Comparison of ENCODE assay signal across 1 cellular context in genomic region chr17:43832976-43833829, GRCh38.
A peak's percentile ranks its signal among the peaks of the same experiment; 100 is the strongest.
TF ChIP-seq lines count a peak whose summit lies in the region.

MPP3 (minus strand) TSS chr17:43833146; CDS start chr17:43831906, 1,240 bp downstream.

TF ChIP-seq in HEK293, 187 proteins besides CTCF, POLR2A, EP300 and RAD21 (continued from another document and continues in another):
- TF ChIP-seq, protein P1, sequence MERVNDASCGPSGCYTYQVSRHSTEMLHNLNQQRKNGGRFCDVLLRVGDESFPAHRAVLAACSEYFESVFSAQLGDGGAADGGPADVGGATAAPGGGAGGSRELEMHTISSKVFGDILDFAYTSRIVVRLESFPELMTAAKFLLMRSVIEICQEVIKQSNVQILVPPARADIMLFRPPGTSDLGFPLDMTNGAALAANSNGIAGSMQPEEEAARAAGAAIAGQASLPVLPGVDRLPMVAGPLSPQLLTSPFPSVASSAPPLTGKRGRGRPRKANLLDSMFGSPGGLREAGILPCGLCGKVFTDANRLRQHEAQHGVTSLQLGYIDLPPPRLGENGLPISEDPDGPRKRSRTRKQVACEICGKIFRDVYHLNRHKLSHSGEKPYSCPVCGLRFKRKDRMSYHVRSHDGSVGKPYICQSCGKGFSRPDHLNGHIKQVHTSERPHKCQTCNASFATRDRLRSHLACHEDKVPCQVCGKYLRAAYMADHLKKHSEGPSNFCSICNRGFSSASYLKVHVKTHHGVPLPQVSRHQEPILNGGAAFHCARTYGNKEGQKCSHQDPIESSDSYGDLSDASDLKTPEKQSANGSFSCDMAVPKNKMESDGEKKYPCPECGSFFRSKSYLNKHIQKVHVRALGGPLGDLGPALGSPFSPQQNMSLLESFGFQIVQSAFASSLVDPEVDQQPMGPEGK (tag by site-specific recombination; IDR thresholded peaks at IDR 0.05) = peak; percentile 74
- peak; percentile 37; the same call in 1 of the 2 replicates for TF ChIP-seq ZBTB8A (tag by site-specific recombination; IDR thresholded peaks at IDR 0.05)
- peak; percentile 73 for TF ChIP-seq ZEB2 (tag by site-specific recombination; IDR thresholded peaks at IDR 0.05)
- TF ChIP-seq ZNF645 (tag by site-specific recombination; IDR thresholded peaks at IDR 0.05) = no peak
- TF ChIP-seq ZNF692 (tag by site-specific recombination; IDR thresholded peaks at IDR 0.05) = no peak
- TF ChIP-seq KLF10 (tag by site-specific recombination; IDR thresholded peaks at IDR 0.05) = peak; percentile 71
- TF ChIP-seq ZNF239 (tag by site-specific recombination; IDR thresholded peaks at IDR 0.05) = no peak
- TF ChIP-seq, protein P2, sequence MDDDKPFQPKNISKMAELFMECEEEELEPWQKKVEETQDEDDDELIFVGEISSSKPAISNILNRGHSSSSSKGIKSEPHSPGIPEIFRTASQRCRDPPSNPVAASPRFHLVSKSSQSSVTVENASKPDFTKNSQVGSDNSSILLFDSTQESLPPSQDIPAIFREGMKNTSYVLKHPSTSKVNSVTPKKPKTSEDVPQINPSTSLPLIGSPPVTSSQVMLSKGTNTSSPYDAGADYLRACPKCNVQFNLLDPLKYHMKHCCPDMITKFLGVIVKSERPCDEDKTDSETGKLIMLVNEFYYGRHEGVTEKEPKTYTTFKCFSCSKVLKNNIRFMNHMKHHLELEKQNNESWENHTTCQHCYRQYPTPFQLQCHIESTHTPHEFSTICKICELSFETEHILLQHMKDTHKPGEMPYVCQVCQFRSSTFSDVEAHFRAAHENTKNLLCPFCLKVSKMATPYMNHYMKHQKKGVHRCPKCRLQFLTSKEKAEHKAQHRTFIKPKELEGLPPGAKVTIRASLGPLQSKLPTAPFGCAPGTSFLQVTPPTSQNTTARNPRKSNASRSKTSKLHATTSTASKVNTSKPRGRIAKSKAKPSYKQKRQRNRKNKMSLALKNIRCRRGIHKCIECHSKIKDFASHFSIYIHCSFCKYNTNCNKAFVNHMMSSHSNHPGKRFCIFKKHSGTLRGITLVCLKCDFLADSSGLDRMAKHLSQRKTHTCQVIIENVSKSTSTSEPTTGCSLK (tag by site-specific recombination; IDR thresholded peaks at IDR 0.05) = no peak
- no peak for TF ChIP-seq IKZF3 (tag by site-specific recombination; IDR thresholded peaks at IDR 0.05)
- TF ChIP-seq ZNF335 (tag by site-specific recombination; conservative IDR thresholded peaks at IDR 0.05) = peak; percentile 91
- no peak for TF ChIP-seq ZNF48 (tag by site-specific recombination; IDR thresholded peaks at IDR 0.05)
- no peak for TF ChIP-seq SCRT1 (tag by site-specific recombination; IDR thresholded peaks at IDR 0.05; ENCODE audit: borderline replicate concordance)
- no peak for TF ChIP-seq ZNF514 (tag by site-specific recombination; IDR thresholded peaks at IDR 0.05)
- TF ChIP-seq ZNF341 (tag by site-specific recombination; IDR thresholded peaks at IDR 0.05; ENCODE audit: low read depth) = peak; percentile 93
- peak; percentile 66 for TF ChIP-seq ZBTB17 (tag by site-specific recombination; IDR thresholded peaks at IDR 0.05)
- TF ChIP-seq, protein P3, sequence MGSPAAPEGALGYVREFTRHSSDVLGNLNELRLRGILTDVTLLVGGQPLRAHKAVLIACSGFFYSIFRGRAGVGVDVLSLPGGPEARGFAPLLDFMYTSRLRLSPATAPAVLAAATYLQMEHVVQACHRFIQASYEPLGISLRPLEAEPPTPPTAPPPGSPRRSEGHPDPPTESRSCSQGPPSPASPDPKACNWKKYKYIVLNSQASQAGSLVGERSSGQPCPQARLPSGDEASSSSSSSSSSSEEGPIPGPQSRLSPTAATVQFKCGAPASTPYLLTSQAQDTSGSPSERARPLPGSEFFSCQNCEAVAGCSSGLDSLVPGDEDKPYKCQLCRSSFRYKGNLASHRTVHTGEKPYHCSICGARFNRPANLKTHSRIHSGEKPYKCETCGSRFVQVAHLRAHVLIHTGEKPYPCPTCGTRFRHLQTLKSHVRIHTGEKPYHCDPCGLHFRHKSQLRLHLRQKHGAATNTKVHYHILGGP (tag by site-specific recombination; IDR thresholded peaks at IDR 0.05) = no peak
- 0 out of 2 replicates have a peak, but pooled peaks have one; percentile 18 for TF ChIP-seq PRDM4 (tag by site-specific recombination; IDR thresholded peaks at IDR 0.05)
- TF ChIP-seq MYNN (tag by site-specific recombination; IDR thresholded peaks at IDR 0.05; ENCODE audit: borderline replicate concordance) = no peak
- TF ChIP-seq, protein P4, sequence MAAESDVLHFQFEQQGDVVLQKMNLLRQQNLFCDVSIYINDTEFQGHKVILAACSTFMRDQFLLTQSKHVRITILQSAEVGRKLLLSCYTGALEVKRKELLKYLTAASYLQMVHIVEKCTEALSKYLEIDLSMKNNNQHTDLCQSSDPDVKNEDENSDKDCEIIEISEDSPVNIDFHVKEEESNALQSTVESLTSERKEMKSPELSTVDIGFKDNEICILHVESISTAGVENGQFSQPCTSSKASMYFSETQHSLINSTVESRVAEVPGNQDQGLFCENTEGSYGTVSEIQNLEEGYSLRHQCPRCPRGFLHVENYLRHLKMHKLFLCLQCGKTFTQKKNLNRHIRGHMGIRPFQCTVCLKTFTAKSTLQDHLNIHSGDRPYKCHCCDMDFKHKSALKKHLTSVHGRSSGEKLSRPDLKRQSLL (tag by site-specific recombination; IDR thresholded peaks at IDR 0.05) = peak; percentile 50
- TF ChIP-seq, protein P5, sequence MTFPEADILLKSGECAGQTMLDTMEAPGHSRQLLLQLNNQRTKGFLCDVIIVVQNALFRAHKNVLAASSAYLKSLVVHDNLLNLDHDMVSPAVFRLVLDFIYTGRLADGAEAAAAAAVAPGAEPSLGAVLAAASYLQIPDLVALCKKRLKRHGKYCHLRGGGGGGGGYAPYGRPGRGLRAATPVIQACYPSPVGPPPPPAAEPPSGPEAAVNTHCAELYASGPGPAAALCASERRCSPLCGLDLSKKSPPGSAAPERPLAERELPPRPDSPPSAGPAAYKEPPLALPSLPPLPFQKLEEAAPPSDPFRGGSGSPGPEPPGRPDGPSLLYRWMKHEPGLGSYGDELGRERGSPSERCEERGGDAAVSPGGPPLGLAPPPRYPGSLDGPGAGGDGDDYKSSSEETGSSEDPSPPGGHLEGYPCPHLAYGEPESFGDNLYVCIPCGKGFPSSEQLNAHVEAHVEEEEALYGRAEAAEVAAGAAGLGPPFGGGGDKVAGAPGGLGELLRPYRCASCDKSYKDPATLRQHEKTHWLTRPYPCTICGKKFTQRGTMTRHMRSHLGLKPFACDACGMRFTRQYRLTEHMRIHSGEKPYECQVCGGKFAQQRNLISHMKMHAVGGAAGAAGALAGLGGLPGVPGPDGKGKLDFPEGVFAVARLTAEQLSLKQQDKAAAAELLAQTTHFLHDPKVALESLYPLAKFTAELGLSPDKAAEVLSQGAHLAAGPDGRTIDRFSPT (tag by site-specific recombination; IDR thresholded peaks at IDR 0.05) = peak; percentile 77
- TF ChIP-seq KLF1 (tag by site-specific recombination; IDR thresholded peaks at IDR 0.05) = peak; percentile 32
- TF ChIP-seq EGR2 (tag by site-specific recombination; IDR thresholded peaks at IDR 0.05; ENCODE audit: low read depth) = peak; percentile 62; the same call in 1 of the 2 replicates
- no peak for TF ChIP-seq ZNF544 (tag by site-specific recombination; IDR thresholded peaks at IDR 0.05)
- peak; percentile 36; the same call in 1 of the 2 replicates for TF ChIP-seq ZNF223 (tag by site-specific recombination; IDR thresholded peaks at IDR 0.05)
- peak; percentile 9; the same call in 1 of the 2 replicates for TF ChIP-seq SP2 (tag by site-specific recombination; IDR thresholded peaks at IDR 0.05)
- TF ChIP-seq ZNF146 (tag by site-specific recombination; IDR thresholded peaks at IDR 0.05) = no peak
- TF ChIP-seq ZFHX2 (tag by site-specific recombination; conservative IDR thresholded peaks at IDR 0.05) = peak; percentile 87
- TF ChIP-seq ZNF23 (tag by site-specific recombination; IDR thresholded peaks at IDR 0.05; ENCODE audit: borderline replicate concordance) = no peak
- TF ChIP-seq ZSCAN30 (tag by site-specific recombination; IDR thresholded peaks at IDR 0.05) = peak; percentile 31; the same call in 1 of the 2 replicates
- no peak for TF ChIP-seq ATF2 (tag by site-specific recombination; IDR thresholded peaks at IDR 0.05; ENCODE audit: low read depth)
- TF ChIP-seq ZNF174 (tag by site-specific recombination; IDR thresholded peaks at IDR 0.05) = no peak
- no peak for TF ChIP-seq AEBP2 (tag by site-specific recombination; IDR thresholded peaks at IDR 0.05; ENCODE audit: borderline replicate concordance)
- peak; percentile 28; the same call in 1 of the 2 replicates for TF ChIP-seq ZNF600 (tag by site-specific recombination; IDR thresholded peaks at IDR 0.05)
- TF ChIP-seq ZBTB48 (tag by site-specific recombination; IDR thresholded peaks at IDR 0.05) = peak; percentile 38
- 0 out of 2 replicates have a peak, but pooled peaks have one; percentile 59 for TF ChIP-seq ZNF501 (tag by site-specific recombination; IDR thresholded peaks at IDR 0.05)
- 0 out of 2 replicates have a peak, but pooled peaks have one; percentile 28 for TF ChIP-seq ZNF366 (tag by site-specific recombination; conservative IDR thresholded peaks at IDR 0.05)
- no peak for TF ChIP-seq ZNF776 (tag by site-specific recombination; IDR thresholded peaks at IDR 0.05; ENCODE audit: borderline replicate concordance)
- TF ChIP-seq ZNF391 (tag by site-specific recombination; IDR thresholded peaks at IDR 0.05; ENCODE audit: borderline replicate concordance, low read depth) = no peak
- TF ChIP-seq, protein P6, sequence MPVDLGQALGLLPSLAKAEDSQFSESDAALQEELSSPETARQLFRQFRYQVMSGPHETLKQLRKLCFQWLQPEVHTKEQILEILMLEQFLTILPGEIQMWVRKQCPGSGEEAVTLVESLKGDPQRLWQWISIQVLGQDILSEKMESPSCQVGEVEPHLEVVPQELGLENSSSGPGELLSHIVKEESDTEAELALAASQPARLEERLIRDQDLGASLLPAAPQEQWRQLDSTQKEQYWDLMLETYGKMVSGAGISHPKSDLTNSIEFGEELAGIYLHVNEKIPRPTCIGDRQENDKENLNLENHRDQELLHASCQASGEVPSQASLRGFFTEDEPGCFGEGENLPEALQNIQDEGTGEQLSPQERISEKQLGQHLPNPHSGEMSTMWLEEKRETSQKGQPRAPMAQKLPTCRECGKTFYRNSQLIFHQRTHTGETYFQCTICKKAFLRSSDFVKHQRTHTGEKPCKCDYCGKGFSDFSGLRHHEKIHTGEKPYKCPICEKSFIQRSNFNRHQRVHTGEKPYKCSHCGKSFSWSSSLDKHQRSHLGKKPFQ (tag by site-specific recombination; IDR thresholded peaks at IDR 0.05) = no peak
- TF ChIP-seq ZBTB20 (tag by site-specific recombination; IDR thresholded peaks at IDR 0.05) = 0 out of 2 replicates have a peak, but pooled peaks have one; percentile 9
